In genomic region chr15:61383421-61383820, GRCh38 we compare ENCODE assay signal across 21 cellular contexts.
A peak's percentile ranks its signal among the peaks of the same experiment; 100 is the strongest.
DNase-seq lines count a peak whose midpoint lies in the region; ATAC-seq and TF ChIP-seq lines count a peak whose summit lies in the region.
"Had no signal": no experiment of that assay in that cellular context is flagged by ENCODE, and none has a peak within 500 bp of the region (broad histone marks: within the 10 kb centered on the region; RNA-seq: fewer than 3 reads in every experiment).

No MANE protein-coding gene starts in this region.

- H3K14ac ChIP-seq in mesenchymal stem cell (ENCODE audit: low read length in 2 of 2): no peak overlapping the region

- DNase-seq in AG10803 (ENCODE audit: low read depth) (peak; percentile 95), HS-5 (ENCODE audit: low read depth) (peak; percentile 72), cardiac fibroblast (ENCODE audit: low read depth in 2 of 2) (peak; percentile 1 to 96), mesenchymal stem cell (peak; percentile 44), medulla oblongata (ENCODE audit: extremely low spot score) (no peak), 8988T (no peak)
- no peak for DNase-seq in activated CD4-positive, alpha-beta T cell treated with anti-CD3 and anti-CD28 coated beads, Interleukin-2, amount 50 U/mL, for 4 hours
- DNase-seq: activated CD4-positive, alpha-beta T cell treated with anti-CD3 and anti-CD28 coated beads, Interleukin-2, amount 10 ng/mL, durations not matched to agents 7 days and 5 days; activated naive CD4-positive, alpha-beta T cell treated with anti-CD3 and anti-CD28 coated beads for 36 hours; activated T-cell treated with anti-CD3 and anti-CD28 coated beads for 4 hours; AML-193; dermis blood vessel endothelial cell; hippocampal formation; midbrain; NCI-H187; NCI-H345; stimulated activated CD4-positive, alpha-beta T cell treated with anti-CD3 and anti-CD28 coated beads, Interleukin-4, amount 100 ng/mL, for 24 hours had no signal

- 26% methylated on average over 2 of the region's 2 CpGs for WGBS in mesenchymal stem cell

- no peak overlapping the region for H4K8ac ChIP-seq in mesenchymal stem cell (ENCODE audit: low read length)

- H2BK15ac ChIP-seq in mesenchymal stem cell (ENCODE audit: low read depth, poor library complexity, severe bottlenecking): no peak overlapping the region

- no peaks in the 10 kb centered on the region for H3K9me3 ChIP-seq in mesenchymal stem cell (ENCODE audit: control insufficient read depth, low read length)
- H3K9me3 ChIP-seq: HAP-1, suprapubic skin had no signal

- no peak for TF ChIP-seq CTCF in AG10803 (conservative IDR thresholded peaks at IDR 0.05; ENCODE audit: low read length)
- TF ChIP-seq CTCF in cardiac fibroblast (IDR thresholded peaks at IDR 0.05; ENCODE audit: low read depth, low read length): no peak

- no peak overlapping the region for H3K18ac ChIP-seq in mesenchymal stem cell (ENCODE audit: low read depth in 1 of 2, low read length in 2 of 2)

- no peak for ATAC-seq in HG03280 (IDR thresholded peaks at IDR 0.05; ENCODE audit: unreplicated experiment)
- ATAC-seq: sciatic nerve had no signal

- no peak overlapping the region for H2AFZ ChIP-seq in mesenchymal stem cell (ENCODE audit: low read depth, low read length)

- no peak overlapping the region for H2BK120ac ChIP-seq in mesenchymal stem cell (ENCODE audit: low read depth, low read length)

- H3K4me1 ChIP-seq in mesenchymal stem cell (ENCODE audit: control insufficient read depth, insufficient read depth, low read depth, low read length): no peaks in the 10 kb centered on the region
- H3K4me1 ChIP-seq: HAP-1, suprapubic skin had no signal

- no peak overlapping the region for H2BK5ac ChIP-seq in mesenchymal stem cell (ENCODE audit: low read depth, low read length, poor library complexity, severe bottlenecking)

- H3K4me3 ChIP-seq in AG10803 (ENCODE audit: low read length) (no peak overlapping the region), cardiac fibroblast (replicated peaks in 1 of 2; ENCODE audit: low read depth in 2 of 2, low read length in 2 of 2) (no peak overlapping the region), mesenchymal stem cell (ENCODE audit: insufficient read depth in 1 of 2, low read depth in 1 of 2, low read length in 2 of 2) (no peak overlapping the region)
- H3K4me3 ChIP-seq: HAP-1, suprapubic skin had no signal

- H4K91ac ChIP-seq in mesenchymal stem cell (ENCODE audit: low read length): no peak overlapping the region

- no peak overlapping the region for H3K27ac ChIP-seq in mesenchymal stem cell (ENCODE audit: low read length, poor library complexity, severe bottlenecking)
- H3K27ac ChIP-seq: suprapubic skin had no signal

- H3K36me3 ChIP-seq in mesenchymal stem cell (ENCODE audit: control insufficient read depth in 1 of 2, insufficient read depth in 2 of 2, low read depth in 1 of 2, low read length in 2 of 2): no peaks in the 10 kb centered on the region
- H3K36me3 ChIP-seq: HAP-1, suprapubic skin had no signal

- no peak overlapping the region for H3K4ac ChIP-seq in mesenchymal stem cell (ENCODE audit: low read depth in 1 of 2, low read length in 2 of 2)

- H3K4me2 ChIP-seq in mesenchymal stem cell (ENCODE audit: low read length, poor library complexity, severe bottlenecking): no peak overlapping the region

- H2BK12ac ChIP-seq in mesenchymal stem cell (ENCODE audit: low read length in 2 of 2): no peak overlapping the region

- no peaks in the 10 kb centered on the region for H3K27me3 ChIP-seq in mesenchymal stem cell (ENCODE audit: control insufficient read depth in 1 of 2, insufficient read depth in 1 of 2, low read length in 2 of 2)
- H3K27me3 ChIP-seq: suprapubic skin had no signal

- peak overlapping the region; percentile 26 for H3K9ac ChIP-seq in mesenchymal stem cell (ENCODE audit: low read length)

- no peaks in the 10 kb centered on the region for H3K79me1 ChIP-seq in mesenchymal stem cell (replicated peaks; ENCODE audit: low read length, poor library complexity, severe bottlenecking)

- H2AK5ac ChIP-seq in mesenchymal stem cell (ENCODE audit: low read length, severe bottlenecking): no peak overlapping the region

- H3K23ac ChIP-seq in mesenchymal stem cell (ENCODE audit: low read length in 2 of 2): no peak overlapping the region

Comparison
In these comparisons a context has a peak if more than half of its experiments do, and no peak if none do; other contexts are left out.
1. DNase-seq: peak in AG10803 (single experiment), HS-5 (single experiment), cardiac fibroblast (2 of 2) and mesenchymal stem cell (single experiment); none in medulla oblongata (single experiment), 8988T (single experiment) and activated CD4-positive, alpha-beta T cell treated with anti-CD3 and anti-CD28 coated beads, Interleukin-2, amount 50 U/mL, for 4 hours (0 of 2).